ENCODE assay signal across 11 cellular contexts in the genomic region with DNA sequence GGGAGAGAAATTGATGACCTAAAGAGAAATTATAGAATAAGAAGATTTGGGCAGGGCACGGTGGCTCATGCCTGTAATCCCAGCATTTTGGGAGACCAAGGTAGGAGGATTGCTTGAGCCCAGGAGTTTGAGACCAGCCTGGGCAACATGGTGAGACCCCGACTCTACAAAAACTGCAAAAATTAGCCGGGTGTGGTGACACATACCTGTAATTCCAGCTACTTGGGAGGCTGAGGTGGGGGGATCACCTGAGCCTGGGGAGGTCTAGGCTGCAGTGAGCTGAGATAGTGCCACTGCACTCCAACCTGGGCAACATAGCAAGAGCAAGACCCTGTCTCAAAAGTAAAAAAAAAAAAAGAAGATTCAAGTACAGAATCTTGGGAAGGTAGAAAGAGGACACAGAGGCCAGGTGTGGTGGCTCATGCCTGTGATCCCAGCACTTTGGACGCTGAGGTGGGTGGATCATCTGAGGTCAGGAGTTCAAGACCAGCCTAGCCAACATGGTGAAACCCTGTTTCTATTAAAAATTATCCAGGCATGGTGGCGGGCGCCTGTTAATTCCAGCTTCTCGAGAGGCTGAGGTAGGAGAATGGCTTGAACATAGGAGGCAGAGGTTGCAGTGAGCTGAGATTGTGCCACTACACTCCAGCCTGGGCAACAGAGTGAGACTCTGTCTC. TPM values are rescaled to one million over a fixed set of nuclear protein-coding genes. Genes with fewer than 3 reads are reported as not detected.
DNase-seq lines count a peak whose midpoint lies in the region; ATAC-seq and TF ChIP-seq lines count a peak whose summit lies in the region.
"Not testable (repeated sequence)": the region's sequence is repeated elsewhere in the genome, so short reads cannot be mapped to it uniquely, and the experiment has no call there.
"Had no signal": no experiment of that assay in that cellular context is flagged by ENCODE, and none has a peak within 500 bp of the region (broad histone marks: within the 10 kb centered on the region; RNA-seq: fewer than 3 reads in every experiment).

No MANE protein-coding gene starts in this region.

- WGBS in trophoblast cell (ENCODE audit: extremely low coverage, insufficient coverage, insufficient read length) = no CpG with 5 or more reads among the region's 7 CpGs
- WGBS in thyroid gland, 2 donors = 83 to 94% methylated on average over 7 of the region's 7 CpGs

- not testable (repeated sequence) for DNase-seq in BE2C; RWPE2 (ENCODE audit: low spot score); breast epithelium (ENCODE audit: low spot score in 2 of 2); fibroblast of pulmonary artery (ENCODE audit: low read depth); left lung; trophoblast cell; thyroid gland
- peak; percentile 36 for DNase-seq in HT-29 (ENCODE audit: low spot score)

- not testable (repeated sequence) for TF ChIP-seq POLR2A in breast epithelium (IDR thresholded peaks at IDR 0.05); thyroid gland (IDR thresholded peaks at IDR 0.05)

- TF ChIP-seq CTCF in BE2C (IDR thresholded peaks at IDR 0.05; ENCODE audit: low read depth, low read length); RWPE2 (IDR thresholded peaks at IDR 0.05; ENCODE audit: poor library complexity, severe bottlenecking); breast epithelium (IDR thresholded peaks at IDR 0.05); fibroblast of pulmonary artery (IDR thresholded peaks at IDR 0.05; ENCODE audit: low read length, missing control alignments); left lung (IDR thresholded peaks at IDR 0.05); thyroid gland (IDR thresholded peaks at IDR 0.05): not testable (repeated sequence)

- H3K18ac ChIP-seq in trophoblast cell (ENCODE audit: low read length) = peak overlapping the region; percentile 64

- not testable (repeated sequence) for ATAC-seq in RWPE2 (ENCODE audit: low read depth); left lung

- H3K79me2 ChIP-seq in trophoblast cell (ENCODE audit: control insufficient read depth, insufficient read depth, low read length, poor library complexity) = peaks cover 12% of the 10 kb centered on the region

- not testable (repeated sequence) for H3K23ac ChIP-seq in trophoblast cell (ENCODE audit: low read length)

- H4K8ac ChIP-seq in trophoblast cell (ENCODE audit: low read depth, low read length) = peak overlapping the region; percentile 85

- H3K27me3 ChIP-seq in BE2C; RWPE2 (ENCODE audit: insufficient read depth, poor library complexity, severe bottlenecking); breast epithelium; left lung; trophoblast cell (ENCODE audit: insufficient read depth, low read length); thyroid gland: not testable (repeated sequence)

- H3K4ac ChIP-seq in trophoblast cell (ENCODE audit: low read depth, low read length) = peak overlapping the region; percentile 70

- peak overlapping the region; percentile 88 for H2BK12ac ChIP-seq in trophoblast cell (ENCODE audit: low read length)

- H3K4me3 ChIP-seq in BE2C (ENCODE audit: low read depth, low read length) (peak overlapping the region; percentile 75), RWPE2 (ENCODE audit: severe bottlenecking) (peak overlapping the region; percentile 44), breast epithelium (peak overlapping the region in 2 of 3 donors; percentile 69 to 75), fibroblast of pulmonary artery (replicated peaks; ENCODE audit: low read depth, low read length) (peak overlapping the region; percentile 61), left lung (peak overlapping the region; percentile 33 to 52)
- H3K4me3 ChIP-seq in trophoblast cell (ENCODE audit: low read depth, low read length); thyroid gland (replicated peaks in 1 of 3): not testable (repeated sequence)

- H2BK120ac ChIP-seq in trophoblast cell (ENCODE audit: insufficient read depth, low read length, poor library complexity) = peak overlapping the region; percentile 98

- intact Hi-C loops in breast epithelium (cut with DNase I; ENCODE audit: low total_unique reads); left lung (cut with DNase I); thyroid gland (cut with DNase I): not testable (repeated sequence)

- peak overlapping the region; percentile 80 for H3K14ac ChIP-seq in trophoblast cell (ENCODE audit: low read length)

- not testable (repeated sequence) for H2AFZ ChIP-seq in trophoblast cell (ENCODE audit: insufficient read depth, low read length, poor library complexity)

- H3K27ac ChIP-seq in RWPE2 (ENCODE audit: poor library complexity, severe bottlenecking) (peak overlapping the region; percentile 99), breast epithelium (peak overlapping the region; percentile 97), left lung (peak overlapping the region; percentile 92 to 97), trophoblast cell (ENCODE audit: low read depth, low read length) (peak overlapping the region; percentile 99), thyroid gland (peak overlapping the region in 2 of 3 donors; percentile 96 to 100)

- not testable (repeated sequence) for H3K9ac ChIP-seq in trophoblast cell (ENCODE audit: low read length)

- H3K79me1 ChIP-seq in trophoblast cell (ENCODE audit: low read length) = peaks cover 41% of the 10 kb centered on the region

- H3K4me2 ChIP-seq in trophoblast cell (ENCODE audit: low read length) = peak overlapping the region; percentile 84

- H3K36me3 ChIP-seq in BE2C; RWPE2 (ENCODE audit: low read depth); breast epithelium; left lung; trophoblast cell (ENCODE audit: control insufficient read depth in 1 of 2, insufficient read depth in 2 of 2, low read length in 2 of 2); thyroid gland: not testable (repeated sequence)

- H3K4me1 ChIP-seq in BE2C (peaks cover 22% of the 10 kb centered on the region), RWPE2 (ENCODE audit: insufficient read depth, poor library complexity, severe bottlenecking) (peaks cover 34% of the 10 kb centered on the region), breast epithelium (peaks cover 12 to 27% of the 10 kb centered on the region in 2 donors), left lung (peaks cover 29 to 68% of the 10 kb centered on the region in 2 donors), trophoblast cell (ENCODE audit: control insufficient read depth in 1 of 2, insufficient read depth in 2 of 2, low read length in 2 of 2) (peaks cover 8 to 31% of the 10 kb centered on the region in 2 experiments), thyroid gland (peaks cover 7 to 25% of the 10 kb centered on the region in 2 donors)

- peak overlapping the region; percentile 84 for H4K91ac ChIP-seq in trophoblast cell (ENCODE audit: low read depth, low read length)

- peak overlapping the region; percentile 93 for H2BK5ac ChIP-seq in trophoblast cell (ENCODE audit: low read depth, low read length, poor library complexity)

- not testable (repeated sequence) for H3K9me3 ChIP-seq in BE2C; RWPE2 (ENCODE audit: severe bottlenecking); breast epithelium; left lung; trophoblast cell (ENCODE audit: insufficient read depth, low read depth, low read length); thyroid gland

- H4K12ac ChIP-seq in trophoblast cell (ENCODE audit: low read depth, low read length) = peak overlapping the region; percentile 22

- H2AK5ac ChIP-seq in trophoblast cell (ENCODE audit: low read length) = peak overlapping the region; percentile 88

RNA-seq across cellular contexts. Expression of gene SCD, which starts 27.8 kb away (rescaled TPM):
- polyA plus RNA-seq in BE2C (2012; ENCODE audit: insufficient read depth, insufficient read length, low read depth) = 240 TPM
- 253 and 267 TPM in 2 replicates for total RNA-seq in HT-29 (2014; rRNA removed; shearing (Covaris generic))
- total RNA-seq in breast epithelium (100 to 1,000 TPM in 2 of 3 donors, 10 to 100 TPM in 1; 72.8 to 461 (median 112) TPM), left lung (100 to 1,000 TPM; 524 to 529 TPM), thyroid gland (10 to 100 TPM in 1 of 4 donors, 1 to 10 TPM in 3; 2.2 to 29.7 (median 5.1) TPM)
- 616 and 629 TPM in 2 replicates for polyA plus RNA-seq in trophoblast cell (2013)

RNA-seq across cellular contexts. Expression of gene PKD2L1, which starts 44.8 kb away (rescaled TPM):
- not detected for polyA plus RNA-seq in BE2C (2012; ENCODE audit: insufficient read depth, insufficient read length, low read depth)
- total RNA-seq in HT-29 (2014; rRNA removed; shearing (Covaris generic)) = 0.21 TPM in 1 of 2 replicates, not detected in the other
- total RNA-seq in breast epithelium (1 to 10 TPM in 1 of 3 donors, under 1 TPM in 1, not detected in 1; 0.32 to 1.5 TPM), left lung (under 1 TPM in 1 of 2 donors, not detected in 1; 0.37 TPM), thyroid gland (not detected)
- polyA plus RNA-seq in trophoblast cell (2013) = not detected in 2 replicates
- total RNA-seq: activated CD4-positive, alpha-beta memory T cell treated with anti-CD3 and anti-CD28 coated beads for 36 hours; activated T-helper 1 cell treated with anti-CD3 and anti-CD28 coated beads, Interleukin-12 subunit alpha, Interleukin-12 subunit beta, Interleukin-2, Interleukin-4 antibody, amounts not matched to agents 30 ng/mL and 10 ng/mL and 1 ng/mL, durations not matched to agents 14 hours and 24 hours and 36 hours; Daoy had no signal
